ENCODE assay signal across 21 cellular contexts in the genomic region with DNA sequence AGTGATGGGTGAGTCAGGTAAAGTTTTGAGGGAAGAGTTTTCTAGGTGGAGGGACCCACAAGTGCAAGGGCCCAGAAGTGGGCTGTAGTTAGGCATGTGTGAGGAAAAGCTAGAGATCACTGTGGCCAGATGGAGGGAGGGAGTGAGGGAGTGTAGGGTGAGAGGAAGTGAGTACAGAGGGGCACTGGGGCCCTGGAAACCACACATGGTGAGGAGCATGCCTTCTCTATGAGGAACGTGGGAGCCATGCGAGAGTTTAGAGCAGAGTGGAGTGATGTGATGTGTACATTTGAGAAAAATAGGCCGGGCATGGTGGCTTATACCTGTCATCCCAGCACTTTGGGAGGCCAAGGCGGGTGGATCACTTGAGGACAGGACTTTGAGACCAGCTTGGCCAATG. TPM values are rescaled to one million over a fixed set of nuclear protein-coding genes. Genes with fewer than 3 reads are reported as not detected.
DNase-seq lines count a peak whose midpoint lies in the region; ATAC-seq, FAIRE-seq and TF ChIP-seq lines count a peak whose summit lies in the region.
"Had no signal": no experiment of that assay in that cellular context is flagged by ENCODE, and none has a peak within 500 bp of the region (broad histone marks: within the 10 kb centered on the region; RNA-seq: fewer than 3 reads in every experiment).

No MANE protein-coding gene starts in this region.

- no peak overlapping the region for H3K4me3 Mint-ChIP-seq in CD4-positive, alpha-beta memory T cell
- H3K4me3 Mint-ChIP-seq: B cell; CD8-positive, alpha-beta memory T cell had no signal

- BruUV-seq in HepG2 (replicated peaks; lab: Mats Ljungman, UMichigan) = no TSS peak

- intact Hi-C loops in HepG2 (cut with micrococcal nuclease; ENCODE audit: unreplicated experiment) = no loop called here
- intact Hi-C loops in CD4-positive, alpha-beta memory T cell (cut with micrococcal nuclease) = no loop called here

- H3K4me1 Mint-ChIP-seq in CD4-positive, alpha-beta memory T cell = peaks cover 0 to 4% (median 2%) of the 10 kb centered on the region in 4 donors
- H3K4me1 Mint-ChIP-seq: B cell had no signal

- ATAC-seq in DND-41 (ENCODE audit: insufficient read depth, low read depth) (peak; percentile 66), HepG2 (no peak), HG03457 (IDR thresholded peaks at IDR 0.05; ENCODE audit: unreplicated experiment) (no peak)
- ATAC-seq: PC-3 had no signal

- H3K9me3 Mint-ChIP-seq in CD4-positive, alpha-beta memory T cell = no peaks in the 10 kb centered on the region
- H3K9me3 Mint-ChIP-seq: CD8-positive, alpha-beta memory T cell had no signal

- in situ Hi-C loops in HepG2 (cut with HindIII; ENCODE audit: extremely low pct_ligation_motif_present, low pct_unique_long_range_greater_than_20kb) = no loop called here

- H3K9me3 ChIP-seq in DND-41 (ENCODE audit: insufficient read depth, low read length, severe bottlenecking) (no peaks in the 10 kb centered on the region), HEK293 (ENCODE audit: control insufficient read depth, insufficient read depth, low read depth, low read length) (no peaks in the 10 kb centered on the region), HepG2 (ENCODE audit: low read length) (no peaks in the 10 kb centered on the region)
- no peaks in the 10 kb centered on the region for H3K9me3 ChIP-seq in CD4-positive, alpha-beta memory T cell (ENCODE audit: control insufficient read depth in 1 of 2, low read length in 2 of 2)
- H3K9me3 ChIP-seq: HAP-1 had no signal

- POLR2A ChIA-PET in HEK293 (lab: Yijun Ruan, JAX) (interaction anchor here (0.6 to 0.8 kb wide), 2 partner anchors 9 to 32 kb away, joined by 3 to 6 read pairs; no protein-coding TSS in a partner anchor), HepG2 (lab: Yijun Ruan, JAX) (no interaction called here)
- POLR2A ChIA-PET in CD4-positive, alpha-beta memory T cell (lab: Charles Lee; ENCODE audit: partially characterized antibody) = no interaction called here

- no peak overlapping the region for H3K27ac Mint-ChIP-seq in CD4-positive, alpha-beta memory T cell
- H3K27ac Mint-ChIP-seq: B cell had no signal

- no peak overlapping the region for H3K27ac ChIP-seq in DND-41 (ENCODE audit: low read length)
- H3K27ac ChIP-seq in HEK293 (ENCODE audit: extremely low read depth, low read depth, low read length) = no peak overlapping the region
- no peak overlapping the region for H3K27ac ChIP-seq in HepG2 (ENCODE audit: extremely low read length, insufficient read depth, low read length)
- no peak overlapping the region for H3K27ac ChIP-seq in CD4-positive, alpha-beta memory T cell (ENCODE audit: low read depth, low read length)
- H3K27ac ChIP-seq: SK-N-MC had no signal

- FAIRE-seq in HepG2 (lab: Jason Lieb, UNC) = no peak

- no peak overlapping the region for H2AFZ ChIP-seq in DND-41 (ENCODE audit: low read depth, low read length)
- H2AFZ ChIP-seq in HepG2 (ENCODE audit: low read length) = no peak overlapping the region

- no peaks in the 10 kb centered on the region; the same call in 1 of the 2 replicates for H3K4me1 ChIP-seq in DND-41 (ENCODE audit: insufficient read depth, low read length)
- no peaks in the 10 kb centered on the region for H3K4me1 ChIP-seq in HEK293 (ENCODE audit: control insufficient read depth, insufficient read depth, low read length)
- H3K4me1 ChIP-seq in HepG2 (ENCODE audit: insufficient read depth, low read length) = no peaks in the 10 kb centered on the region
- no peaks in the 10 kb centered on the region for H3K4me1 ChIP-seq in CD4-positive, alpha-beta memory T cell (ENCODE audit: insufficient read depth, low read length)
- H3K4me1 ChIP-seq: HAP-1 had no signal

- WGBS in HepG2 (ENCODE audit: low lambda C conversion rate) = 10% methylated on average over 4 of the region's 4 CpGs

- no peak overlapping the region for H3K9ac ChIP-seq in DND-41 (ENCODE audit: low read depth, low read length)
- no peak overlapping the region for H3K9ac ChIP-seq in HepG2 (ENCODE audit: insufficient read depth, low read depth, low read length)

- no peak for TF ChIP-seq EP300 in HepG2 (IDR thresholded peaks at IDR 0.05; ENCODE audit: low read depth in 2 of 2, low read length in 2 of 2)
- TF ChIP-seq EP300 in HepG2 (CRISPR knock-in tag; IDR thresholded peaks at IDR 0.05; ENCODE audit: borderline replicate concordance) = no peak

- H3K79me2 ChIP-seq in DND-41 (ENCODE audit: insufficient read depth, low read length) = no peaks in the 10 kb centered on the region
- H3K79me2 ChIP-seq in HepG2 (ENCODE audit: insufficient read depth, low read length) = no peaks in the 10 kb centered on the region

- no peaks in the 10 kb centered on the region for H4K20me1 ChIP-seq in DND-41 (ENCODE audit: insufficient read depth, low read length)
- H4K20me1 ChIP-seq in HepG2 (ENCODE audit: insufficient read depth, low read length) = no peaks in the 10 kb centered on the region

- no peaks in the 10 kb centered on the region for H3K36me3 Mint-ChIP-seq in CD4-positive, alpha-beta memory T cell

- TF ChIP-seq RAD21 in HepG2 (CRISPR knock-in tag; IDR thresholded peaks at IDR 0.05) = no peak

- TF ChIP-seq CTCF in DND-41 (IDR thresholded peaks at IDR 0.05; ENCODE audit: borderline replicate concordance, extremely low read depth, low read length, poor library complexity, severe bottlenecking) (no peak), HEK293 (tag by site-specific recombination; IDR thresholded peaks at IDR 0.05) (no peak), NB4 (IDR thresholded peaks at IDR 0.05; ENCODE audit: low read depth, low read length) (no peak), HepG2 (CRISPR knock-in tag; IDR thresholded peaks at IDR 0.05) (no peak)

- H3K4me3 ChIP-seq in DND-41 (ENCODE audit: low read depth in 1 of 2, low read length in 2 of 2) (no peak overlapping the region), HEK293 (ENCODE audit: low read depth, low read length) (no peak overlapping the region), NB4 (ENCODE audit: low read depth, low read length) (no peak overlapping the region), HepG2 (replicated peaks in 1 of 3; ENCODE audit: insufficient read depth in 1 of 3, low read depth in 2 of 3, low read length in 3 of 3) (no peak overlapping the region)
- no peak overlapping the region for H3K4me3 ChIP-seq in CD4-positive, alpha-beta memory T cell (ENCODE audit: low read length in 2 of 2)
- H3K4me3 ChIP-seq: HAP-1, SK-N-MC had no signal

- H3K27me3 ChIP-seq in DND-41 (ENCODE audit: insufficient read depth, low read length, poor library complexity) (peaks cover 5% of the 10 kb centered on the region), HepG2 (ENCODE audit: control insufficient read depth in 1 of 2, insufficient read depth in 2 of 2, low read length in 2 of 2) (peaks cover 10 to 41% of the 10 kb centered on the region in 2 experiments)
- H3K27me3 ChIP-seq in CD4-positive, alpha-beta memory T cell (ENCODE audit: insufficient read depth, low read length) = no peaks in the 10 kb centered on the region

- H3K4me2 ChIP-seq in DND-41 (ENCODE audit: insufficient read depth, low read length) = no peak overlapping the region
- H3K4me2 ChIP-seq in HepG2 (ENCODE audit: low read depth, low read length) = no peak overlapping the region

- CTCF ChIA-PET in HEK293 (lab: Yijun Ruan, JAX) = interaction anchor here (0.5 to 2.0 kb wide), 7 partner anchors 8 to 419 kb away, joined by 3 to 11 read pairs (median 4); no protein-coding TSS in a partner anchor
- CTCF ChIA-PET in HepG2 (lab: Yijun Ruan, JAX; ENCODE audit: low intra/inter-chr PET ratio, low total read pairs) = no interaction called here
- CTCF ChIA-PET in CD4-positive, alpha-beta memory T cell (lab: Charles Lee; ENCODE audit: partially characterized antibody) = no interaction called here

- DNase-seq in DND-41 (no peak), NB4 (ENCODE audit: low read depth) (peak; percentile 59), epidermal melanocyte (ENCODE audit: insufficient read length, low spot score) (peak; percentile 5), HepG2 (ENCODE audit: low spot score) (no peak), retina (no peak)
- no peak for DNase-seq in CD4-positive, alpha-beta memory T cell
- DNase-seq: ACHN; CD8-positive, alpha-beta memory T cell; EL; NCI-H1105 treated with DMSO at 0.1 percent for 48 hours; NCI-H187; NCI-H446; NCI-H69; PC-3; T-helper 1 cell; T1000 had no signal

- H3K27me3 Mint-ChIP-seq in CD4-positive, alpha-beta memory T cell = peaks cover 28 to 32% of the 10 kb centered on the region in 2 donors

- TF ChIP-seq POLR2A in NB4 (IDR thresholded peaks at IDR 0.05; ENCODE audit: extremely low read depth, insufficient read length) = no peak
- no peak for TF ChIP-seq POLR2A in HepG2 (IDR thresholded peaks at IDR 0.05; ENCODE audit: insufficient read depth in 1 of 2, low read depth in 2 of 2, low read length in 2 of 2)

- H3K36me3 ChIP-seq in DND-41 (ENCODE audit: insufficient read depth, low read length) = no peaks in the 10 kb centered on the region
- H3K36me3 ChIP-seq in HEK293 (ENCODE audit: control insufficient read depth in 2 of 2, insufficient read depth in 1 of 2, low read length in 2 of 2) = no peaks in the 10 kb centered on the region
- no peaks in the 10 kb centered on the region for H3K36me3 ChIP-seq in HepG2 (replicated peaks in 1 of 2; ENCODE audit: control insufficient read depth in 1 of 2, insufficient read depth in 2 of 2, low read length in 2 of 2)
- no peaks in the 10 kb centered on the region for H3K36me3 ChIP-seq in CD4-positive, alpha-beta memory T cell (ENCODE audit: insufficient read depth, low read length)
- H3K36me3 ChIP-seq: HAP-1 had no signal

RNA-seq across cellular contexts. Expression of gene SHKBP1, which starts 14.7 kb away (rescaled TPM):
- 13.8 and 16.2 TPM in 2 replicates for total RNA-seq in HepG2 (2016; rRNA removed; fragmentation: Illumina TruSeq; extraction: Trizol)
- 5.3 and 5.6 TPM in 2 replicates for total RNA-seq in HepG2 (2016; cell fraction: cytosol; rRNA removed; fragmentation: Illumina TruSeq; extraction: Trizol; ENCODE audit: low read depth)
- total RNA-seq in HepG2 (2016; cell fraction: insoluble cytoplasmic fraction; rRNA removed; fragmentation: Illumina TruSeq; extraction: Trizol) = 13.0 and 17.7 TPM in 2 replicates
- 7.8 and 10.7 TPM in 2 replicates for total RNA-seq in HepG2 (2016; cell fraction: membrane; rRNA removed; fragmentation: Illumina TruSeq; extraction: Trizol)
- 13.0 and 13.3 TPM in 2 replicates for total RNA-seq in HepG2 (2016; cell fraction: nucleus; rRNA removed; fragmentation: Illumina TruSeq; extraction: Trizol)
- polyA plus RNA-seq in HepG2 (2011; rRNA removed) = 17.4 and 20.6 TPM in 2 replicates
- polyA plus RNA-seq in HepG2 (2011; cell fraction: cytosol; rRNA removed) = 13.3 and 18.5 TPM in 2 replicates
- polyA plus RNA-seq in HepG2 (2011; cell fraction: nucleus; rRNA removed) = 67.9 and 84.5 TPM in 2 replicates
- 15.6 and 36.6 TPM in 2 replicates for polyA plus RNA-seq in HepG2 (2012)
- 7.9 and 8.8 TPM in 2 replicates for polyA plus RNA-seq in HepG2 (2016; cell fraction: cytosol; fragmentation: Illumina TruSeq; extraction: Trizol; ENCODE audit: low read depth)
- polyA plus RNA-seq in HepG2 (2016; cell fraction: insoluble cytoplasmic fraction; fragmentation: Illumina TruSeq; extraction: Trizol; ENCODE audit: low read depth) = 20.3 and 25.0 TPM in 2 replicates
- polyA plus RNA-seq in HepG2 (2016; cell fraction: membrane; fragmentation: Illumina TruSeq; extraction: Trizol; ENCODE audit: low read depth) = 14.5 and 16.5 TPM in 2 replicates
- polyA plus RNA-seq in HepG2 (2016; cell fraction: nucleus; fragmentation: Illumina TruSeq; extraction: Trizol; ENCODE audit: insufficient read depth, low read depth) = 34.3 and 43.8 TPM in 2 replicates
- 46.9 and 53.5 TPM in 2 replicates for polyA minus RNA-seq in HepG2 (2011; rRNA and poly(A)+ RNA removed; ENCODE audit: low replicate concordance)
- polyA minus RNA-seq in HepG2 (2011; cell fraction: cytosol; rRNA and poly(A)+ RNA removed) = 25.8 and 30.2 TPM in 2 replicates
- 15.2 and 18.8 TPM in 2 replicates for polyA minus RNA-seq in HepG2 (2011; cell fraction: nucleus; rRNA and poly(A)+ RNA removed)
- 100 to 1,000 TPM; 167 to 170 TPM for total RNA-seq in CD4-positive, alpha-beta memory T cell
- polyA plus RNA-seq in CD4-positive, alpha-beta memory T cell = 100 to 1,000 TPM; 137 to 155 TPM

RNA-seq across cellular contexts. Expression of gene LTBP4, which starts 39.2 kb away (rescaled TPM):
- 0.45 and 0.86 TPM in 2 replicates for total RNA-seq in HepG2 (2016; rRNA removed; fragmentation: Illumina TruSeq; extraction: Trizol)
- 0.97 and 1.7 TPM in 2 replicates for total RNA-seq in HepG2 (2016; cell fraction: cytosol; rRNA removed; fragmentation: Illumina TruSeq; extraction: Trizol; ENCODE audit: low read depth)
- total RNA-seq in HepG2 (2016; cell fraction: insoluble cytoplasmic fraction; rRNA removed; fragmentation: Illumina TruSeq; extraction: Trizol) = 0.65 and 0.95 TPM in 2 replicates
- total RNA-seq in HepG2 (2016; cell fraction: membrane; rRNA removed; fragmentation: Illumina TruSeq; extraction: Trizol) = 0.37 and 1.2 TPM in 2 replicates
- total RNA-seq in HepG2 (2016; cell fraction: nucleus; rRNA removed; fragmentation: Illumina TruSeq; extraction: Trizol) = 0.81 and 1.2 TPM in 2 replicates
- polyA plus RNA-seq in HepG2 (2011; rRNA removed) = 2.2 and 2.3 TPM in 2 replicates
- polyA plus RNA-seq in HepG2 (2011; cell fraction: cytosol; rRNA removed) = 0.73 and 1.1 TPM in 2 replicates
- polyA plus RNA-seq in HepG2 (2011; cell fraction: nucleus; rRNA removed) = 13.9 and 21.0 TPM in 2 replicates
- 3.8 and 4.0 TPM in 2 replicates for polyA plus RNA-seq in HepG2 (2012)
- 0.32 TPM in 2 replicates for polyA plus RNA-seq in HepG2 (2016; cell fraction: cytosol; fragmentation: Illumina TruSeq; extraction: Trizol; ENCODE audit: low read depth)
- 0.66 and 0.89 TPM in 2 replicates for polyA plus RNA-seq in HepG2 (2016; cell fraction: insoluble cytoplasmic fraction; fragmentation: Illumina TruSeq; extraction: Trizol; ENCODE audit: low read depth)
- polyA plus RNA-seq in HepG2 (2016; cell fraction: membrane; fragmentation: Illumina TruSeq; extraction: Trizol; ENCODE audit: low read depth) = 0.61 and 0.92 TPM in 2 replicates
- polyA plus RNA-seq in HepG2 (2016; cell fraction: nucleus; fragmentation: Illumina TruSeq; extraction: Trizol; ENCODE audit: insufficient read depth, low read depth) = 3.8 and 5.0 TPM in 2 replicates
- 2.3 and 20.6 TPM in 2 replicates for polyA minus RNA-seq in HepG2 (2011; rRNA and poly(A)+ RNA removed; ENCODE audit: low replicate concordance)
- polyA minus RNA-seq in HepG2 (2011; cell fraction: cytosol; rRNA and poly(A)+ RNA removed) = 1.2 and 2.7 TPM in 2 replicates
- polyA minus RNA-seq in HepG2 (2011; cell fraction: nucleus; rRNA and poly(A)+ RNA removed) = 2.4 and 2.6 TPM in 2 replicates
- total RNA-seq in CD4-positive, alpha-beta memory T cell = 100 to 1,000 TPM; 157 to 158 TPM
- 10 to 100 TPM; 26.0 to 49.4 TPM for polyA plus RNA-seq in CD4-positive, alpha-beta memory T cell

Comparison
In these comparisons a context has a peak if more than half of its experiments do, and no peak if none do; other contexts are left out.
1. DNase-seq: peak in NB4 (single experiment) and epidermal melanocyte (single experiment); none in DND-41 (single experiment), HepG2 (single experiment), retina (single experiment) and CD4-positive, alpha-beta memory T cell (0 of 5).
2. RNA of gene LTBP4, which starts 39.2 kb away (total RNA-seq): 157 to 158 TPM in CD4-positive, alpha-beta memory T cell; 0.37 to 1.7 TPM in HepG2; every median in the first group is over 10 times any median in the second.